2 cellular contexts compared by ENCODE assay signal in genomic region chr11:61794579-61794978, GRCh38.
TF ChIP-seq lines count a peak whose summit lies in the region.

No MANE protein-coding gene starts in this region.

TF ChIP-seq in GM23338, 12 proteins besides CTCF, POLR2A, EP300 and RAD21:
- TF ChIP-seq, protein P1, sequence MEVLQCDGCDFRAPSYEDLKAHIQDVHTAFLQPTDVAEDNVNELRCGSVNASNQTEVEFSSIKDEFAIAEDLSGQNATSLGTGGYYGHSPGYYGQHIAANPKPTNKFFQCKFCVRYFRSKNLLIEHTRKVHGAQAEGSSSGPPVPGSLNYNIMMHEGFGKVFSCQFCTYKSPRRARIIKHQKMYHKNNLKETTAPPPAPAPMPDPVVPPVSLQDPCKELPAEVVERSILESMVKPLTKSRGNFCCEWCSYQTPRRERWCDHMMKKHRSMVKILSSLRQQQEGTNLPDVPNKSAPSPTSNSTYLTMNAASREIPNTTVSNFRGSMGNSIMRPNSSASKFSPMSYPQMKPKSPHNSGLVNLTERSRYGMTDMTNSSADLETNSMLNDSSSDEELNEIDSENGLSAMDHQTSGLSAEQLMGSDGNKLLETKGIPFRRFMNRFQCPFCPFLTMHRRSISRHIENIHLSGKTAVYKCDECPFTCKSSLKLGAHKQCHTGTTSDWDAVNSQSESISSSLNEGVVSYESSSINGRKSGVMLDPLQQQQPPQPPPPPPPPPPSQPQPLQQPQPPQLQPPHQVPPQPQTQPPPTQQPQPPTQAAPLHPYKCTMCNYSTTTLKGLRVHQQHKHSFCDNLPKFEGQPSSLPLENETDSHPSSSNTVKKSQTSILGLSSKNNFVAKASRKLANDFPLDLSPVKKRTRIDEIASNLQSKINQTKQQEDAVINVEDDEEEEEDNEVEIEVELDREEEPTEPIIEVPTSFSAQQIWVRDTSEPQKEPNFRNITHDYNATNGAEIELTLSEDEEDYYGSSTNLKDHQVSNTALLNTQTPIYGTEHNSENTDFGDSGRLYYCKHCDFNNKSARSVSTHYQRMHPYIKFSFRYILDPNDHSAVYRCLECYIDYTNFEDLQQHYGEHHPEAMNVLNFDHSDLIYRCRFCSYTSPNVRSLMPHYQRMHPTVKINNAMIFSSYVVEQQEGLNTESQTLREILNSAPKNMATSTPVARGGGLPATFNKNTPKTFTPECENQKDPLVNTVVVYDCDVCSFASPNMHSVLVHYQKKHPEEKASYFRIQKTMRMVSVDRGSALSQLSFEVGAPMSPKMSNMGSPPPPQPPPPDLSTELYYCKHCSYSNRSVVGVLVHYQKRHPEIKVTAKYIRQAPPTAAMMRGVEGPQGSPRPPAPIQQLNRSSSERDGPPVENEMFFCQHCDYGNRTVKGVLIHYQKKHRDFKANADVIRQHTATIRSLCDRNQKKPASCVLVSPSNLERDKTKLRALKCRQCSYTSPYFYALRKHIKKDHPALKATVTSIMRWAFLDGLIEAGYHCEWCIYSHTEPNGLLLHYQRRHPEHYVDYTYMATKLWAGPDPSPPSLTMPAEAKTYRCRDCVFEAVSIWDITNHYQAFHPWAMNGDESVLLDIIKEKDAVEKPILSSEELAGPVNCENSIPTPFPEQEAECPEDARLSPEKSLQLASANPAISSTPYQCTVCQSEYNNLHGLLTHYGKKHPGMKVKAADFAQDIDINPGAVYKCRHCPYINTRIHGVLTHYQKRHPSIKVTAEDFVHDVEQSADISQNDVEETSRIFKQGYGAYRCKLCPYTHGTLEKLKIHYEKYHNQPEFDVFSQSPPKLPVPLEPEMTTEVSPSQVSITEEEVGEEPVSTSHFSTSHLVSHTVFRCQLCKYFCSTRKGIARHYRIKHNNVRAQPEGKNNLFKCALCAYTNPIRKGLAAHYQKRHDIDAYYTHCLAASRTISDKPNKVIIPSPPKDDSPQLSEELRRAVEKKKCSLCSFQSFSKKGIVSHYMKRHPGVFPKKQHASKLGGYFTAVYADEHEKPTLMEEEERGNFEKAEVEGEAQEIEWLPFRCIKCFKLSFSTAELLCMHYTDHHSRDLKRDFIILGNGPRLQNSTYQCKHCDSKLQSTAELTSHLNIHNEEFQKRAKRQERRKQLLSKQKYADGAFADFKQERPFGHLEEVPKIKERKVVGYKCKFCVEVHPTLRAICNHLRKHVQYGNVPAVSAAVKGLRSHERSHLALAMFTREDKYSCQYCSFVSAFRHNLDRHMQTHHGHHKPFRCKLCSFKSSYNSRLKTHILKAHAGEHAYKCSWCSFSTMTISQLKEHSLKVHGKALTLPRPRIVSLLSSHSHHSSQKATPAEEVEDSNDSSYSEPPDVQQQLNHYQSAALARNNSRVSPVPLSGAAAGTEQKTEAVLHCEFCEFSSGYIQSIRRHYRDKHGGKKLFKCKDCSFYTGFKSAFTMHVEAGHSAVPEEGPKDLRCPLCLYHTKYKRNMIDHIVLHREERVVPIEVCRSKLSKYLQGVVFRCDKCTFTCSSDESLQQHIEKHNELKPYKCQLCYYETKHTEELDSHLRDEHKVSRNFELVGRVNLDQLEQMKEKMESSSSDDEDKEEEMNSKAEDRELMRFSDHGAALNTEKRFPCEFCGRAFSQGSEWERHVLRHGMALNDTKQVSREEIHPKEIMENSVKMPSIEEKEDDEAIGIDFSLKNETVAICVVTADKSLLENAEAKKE (CRISPR knock-in tag; IDR thresholded peaks at IDR 0.05): no peak
- TF ChIP-seq NANOG (IDR thresholded peaks at IDR 0.05; ENCODE audit: borderline replicate concordance): no peak
- TF ChIP-seq ZNF331 (CRISPR knock-in tag; IDR thresholded peaks at IDR 0.05; ENCODE audit: low read depth): no peak
- TF ChIP-seq, protein P2, sequence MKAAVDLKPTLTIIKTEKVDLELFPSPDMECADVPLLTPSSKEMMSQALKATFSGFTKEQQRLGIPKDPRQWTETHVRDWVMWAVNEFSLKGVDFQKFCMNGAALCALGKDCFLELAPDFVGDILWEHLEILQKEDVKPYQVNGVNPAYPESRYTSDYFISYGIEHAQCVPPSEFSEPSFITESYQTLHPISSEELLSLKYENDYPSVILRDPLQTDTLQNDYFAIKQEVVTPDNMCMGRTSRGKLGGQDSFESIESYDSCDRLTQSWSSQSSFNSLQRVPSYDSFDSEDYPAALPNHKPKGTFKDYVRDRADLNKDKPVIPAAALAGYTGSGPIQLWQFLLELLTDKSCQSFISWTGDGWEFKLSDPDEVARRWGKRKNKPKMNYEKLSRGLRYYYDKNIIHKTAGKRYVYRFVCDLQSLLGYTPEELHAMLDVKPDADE (IDR thresholded peaks at IDR 0.05): no peak
- no peak for TF ChIP-seq EZH2 (IDR thresholded peaks at IDR 0.05; ENCODE audit: low read depth, unreplicated experiment)
- TF ChIP-seq ZNF114 (CRISPR knock-in tag; IDR thresholded peaks at IDR 0.05): no peak
- no peak for TF ChIP-seq CREB1 (CRISPR knock-in tag; IDR thresholded peaks at IDR 0.05; ENCODE audit: low read depth)
- no peak for TF ChIP-seq JUNB (IDR thresholded peaks at IDR 0.05; ENCODE audit: unreplicated experiment)
- TF ChIP-seq, protein P3, sequence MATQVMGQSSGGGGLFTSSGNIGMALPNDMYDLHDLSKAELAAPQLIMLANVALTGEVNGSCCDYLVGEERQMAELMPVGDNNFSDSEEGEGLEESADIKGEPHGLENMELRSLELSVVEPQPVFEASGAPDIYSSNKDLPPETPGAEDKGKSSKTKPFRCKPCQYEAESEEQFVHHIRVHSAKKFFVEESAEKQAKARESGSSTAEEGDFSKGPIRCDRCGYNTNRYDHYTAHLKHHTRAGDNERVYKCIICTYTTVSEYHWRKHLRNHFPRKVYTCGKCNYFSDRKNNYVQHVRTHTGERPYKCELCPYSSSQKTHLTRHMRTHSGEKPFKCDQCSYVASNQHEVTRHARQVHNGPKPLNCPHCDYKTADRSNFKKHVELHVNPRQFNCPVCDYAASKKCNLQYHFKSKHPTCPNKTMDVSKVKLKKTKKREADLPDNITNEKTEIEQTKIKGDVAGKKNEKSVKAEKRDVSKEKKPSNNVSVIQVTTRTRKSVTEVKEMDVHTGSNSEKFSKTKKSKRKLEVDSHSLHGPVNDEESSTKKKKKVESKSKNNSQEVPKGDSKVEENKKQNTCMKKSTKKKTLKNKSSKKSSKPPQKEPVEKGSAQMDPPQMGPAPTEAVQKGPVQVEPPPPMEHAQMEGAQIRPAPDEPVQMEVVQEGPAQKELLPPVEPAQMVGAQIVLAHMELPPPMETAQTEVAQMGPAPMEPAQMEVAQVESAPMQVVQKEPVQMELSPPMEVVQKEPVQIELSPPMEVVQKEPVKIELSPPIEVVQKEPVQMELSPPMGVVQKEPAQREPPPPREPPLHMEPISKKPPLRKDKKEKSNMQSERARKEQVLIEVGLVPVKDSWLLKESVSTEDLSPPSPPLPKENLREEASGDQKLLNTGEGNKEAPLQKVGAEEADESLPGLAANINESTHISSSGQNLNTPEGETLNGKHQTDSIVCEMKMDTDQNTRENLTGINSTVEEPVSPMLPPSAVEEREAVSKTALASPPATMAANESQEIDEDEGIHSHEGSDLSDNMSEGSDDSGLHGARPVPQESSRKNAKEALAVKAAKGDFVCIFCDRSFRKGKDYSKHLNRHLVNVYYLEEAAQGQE (IDR thresholded peaks at IDR 0.05; ENCODE audit: unreplicated experiment): no peak
- no peak for TF ChIP-seq EZH2phosphoT487 (IDR thresholded peaks at IDR 0.05; ENCODE audit: unreplicated experiment)
- TF ChIP-seq STAT1 (IDR thresholded peaks at IDR 0.05; ENCODE audit: unreplicated experiment): no peak
- TF ChIP-seq POLR2AphosphoS5 (IDR thresholded peaks at IDR 0.05; ENCODE audit: low read depth): no peak

TF ChIP-seq in endothelial cell of umbilical vein, 7 proteins besides CTCF, POLR2A, EP300 and RAD21:
- TF ChIP-seq FOS (IDR thresholded peaks at IDR 0.05; ENCODE audit: borderline replicate concordance, insufficient read depth, low read length) (no peak), EZH2 (IDR thresholded peaks at IDR 0.05; ENCODE audit: borderline replicate concordance, low read depth, low read length, severe bottlenecking) (no peak), GATA2 (IDR thresholded peaks at IDR 0.05; ENCODE audit: insufficient read depth, insufficient read length, low read depth, low read length) (no peak), JUN (IDR thresholded peaks at IDR 0.05; ENCODE audit: borderline replicate concordance, insufficient read depth, insufficient read length, low read depth) (no peak), MYC (IDR thresholded peaks at IDR 0.05; ENCODE audit: low read depth, low read length) (no peak), POLR2AphosphoS5 (IDR thresholded peaks at IDR 0.05; ENCODE audit: insufficient read depth, low read depth, low read length) (no peak)
- TF ChIP-seq, protein P4, sequence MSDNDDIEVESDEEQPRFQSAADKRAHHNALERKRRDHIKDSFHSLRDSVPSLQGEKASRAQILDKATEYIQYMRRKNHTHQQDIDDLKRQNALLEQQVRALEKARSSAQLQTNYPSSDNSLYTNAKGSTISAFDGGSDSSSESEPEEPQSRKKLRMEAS (IDR thresholded peaks at IDR 0.05; ENCODE audit: insufficient read depth, insufficient read length): no peak
TF ChIP-seq in endothelial cell of umbilical vein: peak in this region for 0.
